ENCODE assay signal across 27 cellular contexts in the genomic region with DNA sequence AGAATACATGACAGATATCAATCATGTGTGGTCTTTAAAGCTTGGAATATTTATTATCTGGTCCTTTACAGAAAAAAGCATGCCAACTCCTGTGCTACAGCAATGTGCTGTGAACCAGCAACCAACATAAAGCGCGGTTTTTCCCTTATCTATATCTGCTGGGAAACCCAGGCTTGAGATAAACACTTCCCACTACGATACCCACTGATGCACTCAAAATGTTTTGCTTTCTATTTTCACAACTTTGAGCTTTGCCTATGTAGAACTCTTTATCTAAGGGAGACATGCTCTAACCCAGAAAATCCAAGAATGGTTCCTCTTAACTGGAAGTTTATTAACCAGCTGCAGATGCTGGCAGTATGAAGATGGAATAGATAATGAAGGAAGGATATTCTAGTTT.
"Had no signal": no experiment of that assay in that cellular context is flagged by ENCODE, and none has a peak within 500 bp of the region (broad histone marks: within the 10 kb centered on the region; RNA-seq: fewer than 3 reads in every experiment).

No MANE protein-coding gene starts in this region.

- DNase-seq: hypothalamus; immature natural killer cell; kidney; left ventricle myocardium inferior; mesendoderm; naive B cell; natural killer cell; nephron progenitor cell; ovary; retina; right cardiac atrium; sigmoid colon; small intestine; stimulated activated CD4-positive, alpha-beta T cell treated with anti-CD3 and anti-CD28 coated beads, Interleukin-1b, Interleukin-23, amount 100 ng/mL, for 48 hours; stimulated activated CD4-positive, alpha-beta T cell treated with anti-CD3 and anti-CD28 coated beads, Interleukin-2, amount 100 ng/mL, for 48 hours; stimulated activated CD4-positive, alpha-beta T cell treated with anti-CD3 and anti-CD28 coated beads, Interleukin-4, amount 100 ng/mL, for 4 hours; stimulated activated CD8-positive, alpha-beta memory T cell treated with anti-CD3 and anti-CD28 coated beads, Interleukin-4, amount 100 ng/mL, for 48 hours; stimulated activated naive CD4-positive, alpha-beta T cell treated with Interleukin-2 at 50 U/mL for 16 hours; stimulated activated naive CD8-positive, alpha-beta T cell treated with anti-CD3 and anti-CD28 coated beads, Interleukin-15, amount 100 ng/mL, for 72 hours; substantia nigra; transverse colon; upper lobe of left lung had no signal

- H3K36me3 ChIP-seq: left ventricle myocardium inferior, neural progenitor cell, neutrophil, ovary, sigmoid colon, transverse colon, upper lobe of left lung, vagina had no signal

- H3K27ac ChIP-seq: left ventricle myocardium inferior, neural progenitor cell, neutrophil, ovary, sigmoid colon, transverse colon, upper lobe of left lung, vagina had no signal

- H3K4me1 ChIP-seq: left ventricle myocardium inferior, neural progenitor cell, sigmoid colon, vagina had no signal

- ATAC-seq: natural killer cell; right cardiac atrium; stimulated activated memory B cell treated with anti-CD40 and anti-IgM and Interleukin-4, amounts not matched to agents 10 μg/mL and 1 μg/mL and 100 μg/mL, for 72 hours; stimulated activated naive CD8-positive, alpha-beta T cell treated with anti-CD3 and anti-CD28 coated beads, Interleukin-15, amount 100 ng/mL, for 72 hours had no signal

- H3K27me3 ChIP-seq: neural progenitor cell, neutrophil, ovary, sigmoid colon, transverse colon, upper lobe of left lung, vagina had no signal

- H3K4me3 ChIP-seq: left ventricle myocardium inferior, lung, neural progenitor cell, ovary, sigmoid colon, transverse colon, upper lobe of left lung, vagina had no signal

- H3K9me3 ChIP-seq: left ventricle myocardium inferior, neutrophil, ovary, sigmoid colon, transverse colon, upper lobe of left lung, vagina had no signal
